In the genomic region with DNA sequence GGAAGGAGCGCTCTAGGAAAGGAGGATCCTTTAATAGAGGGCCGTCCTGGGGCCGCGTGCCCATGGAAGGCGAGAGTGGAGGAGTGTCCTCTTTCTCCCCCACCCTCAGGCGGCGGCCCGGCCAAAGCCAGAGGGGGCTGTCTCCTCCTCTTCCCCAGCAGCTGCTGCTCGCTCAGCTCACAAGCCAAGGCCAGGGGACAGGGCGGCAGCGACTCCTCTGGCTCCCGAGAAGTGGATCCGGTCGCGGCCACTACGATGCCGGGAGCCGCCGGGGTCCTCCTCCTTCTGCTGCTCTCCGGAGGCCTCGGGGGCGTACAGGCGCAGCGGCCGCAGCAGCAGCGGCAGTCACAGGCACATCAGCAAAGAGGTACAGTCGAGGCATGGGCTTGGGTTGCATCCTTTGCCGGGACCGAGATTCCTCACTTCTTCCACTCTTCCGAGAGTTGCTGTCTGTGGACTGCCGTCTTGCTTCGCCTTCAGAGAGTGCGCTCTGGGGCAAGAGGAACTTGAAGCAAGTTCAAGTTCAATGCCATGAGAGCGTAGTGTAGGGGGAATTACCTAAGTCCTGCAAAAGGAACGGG, we compare ENCODE assay signal across 8 cellular contexts. TPM values are rescaled to one million over a fixed set of nuclear protein-coding genes. Genes with fewer than 3 reads are reported as not detected.
DNase-seq lines count a peak whose midpoint lies in the region; ATAC-seq and TF ChIP-seq lines count a peak whose summit lies in the region.

A gene with protein sequence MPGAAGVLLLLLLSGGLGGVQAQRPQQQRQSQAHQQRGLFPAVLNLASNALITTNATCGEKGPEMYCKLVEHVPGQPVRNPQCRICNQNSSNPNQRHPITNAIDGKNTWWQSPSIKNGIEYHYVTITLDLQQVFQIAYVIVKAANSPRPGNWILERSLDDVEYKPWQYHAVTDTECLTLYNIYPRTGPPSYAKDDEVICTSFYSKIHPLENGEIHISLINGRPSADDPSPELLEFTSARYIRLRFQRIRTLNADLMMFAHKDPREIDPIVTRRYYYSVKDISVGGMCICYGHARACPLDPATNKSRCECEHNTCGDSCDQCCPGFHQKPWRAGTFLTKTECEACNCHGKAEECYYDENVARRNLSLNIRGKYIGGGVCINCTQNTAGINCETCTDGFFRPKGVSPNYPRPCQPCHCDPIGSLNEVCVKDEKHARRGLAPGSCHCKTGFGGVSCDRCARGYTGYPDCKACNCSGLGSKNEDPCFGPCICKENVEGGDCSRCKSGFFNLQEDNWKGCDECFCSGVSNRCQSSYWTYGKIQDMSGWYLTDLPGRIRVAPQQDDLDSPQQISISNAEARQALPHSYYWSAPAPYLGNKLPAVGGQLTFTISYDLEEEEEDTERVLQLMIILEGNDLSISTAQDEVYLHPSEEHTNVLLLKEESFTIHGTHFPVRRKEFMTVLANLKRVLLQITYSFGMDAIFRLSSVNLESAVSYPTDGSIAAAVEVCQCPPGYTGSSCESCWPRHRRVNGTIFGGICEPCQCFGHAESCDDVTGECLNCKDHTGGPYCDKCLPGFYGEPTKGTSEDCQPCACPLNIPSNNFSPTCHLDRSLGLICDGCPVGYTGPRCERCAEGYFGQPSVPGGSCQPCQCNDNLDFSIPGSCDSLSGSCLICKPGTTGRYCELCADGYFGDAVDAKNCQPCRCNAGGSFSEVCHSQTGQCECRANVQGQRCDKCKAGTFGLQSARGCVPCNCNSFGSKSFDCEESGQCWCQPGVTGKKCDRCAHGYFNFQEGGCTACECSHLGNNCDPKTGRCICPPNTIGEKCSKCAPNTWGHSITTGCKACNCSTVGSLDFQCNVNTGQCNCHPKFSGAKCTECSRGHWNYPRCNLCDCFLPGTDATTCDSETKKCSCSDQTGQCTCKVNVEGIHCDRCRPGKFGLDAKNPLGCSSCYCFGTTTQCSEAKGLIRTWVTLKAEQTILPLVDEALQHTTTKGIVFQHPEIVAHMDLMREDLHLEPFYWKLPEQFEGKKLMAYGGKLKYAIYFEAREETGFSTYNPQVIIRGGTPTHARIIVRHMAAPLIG (N-terminal part only) (plus strand): TSS at position 148 of the 581 bp plus-strand sequence. CDS start 108 bp downstream, at position 256.

- no peaks in the 10 kb centered on the region for H3K27me3 ChIP-seq in GM23338 (ENCODE audit: insufficient read depth)
- H3K27me3 ChIP-seq in neuronal stem cell (ENCODE audit: control insufficient read depth in 3 of 3, insufficient read depth in 3 of 3, low read depth in 1 of 3, low read length in 3 of 3): peaks cover 0 to 10% (median 5%) of the 10 kb centered on the region in 3 experiments
- H3K27me3 ChIP-seq in WERI-Rb-1 (ENCODE audit: insufficient read depth, low read depth, severe bottlenecking): no peaks in the 10 kb centered on the region

- H3K14ac ChIP-seq in neuronal stem cell (ENCODE audit: low read length): peak within 1 kb of the TSS; percentile 38

- no peaks in the 10 kb centered on the region for H3K36me3 Mint-ChIP-seq in GM23338 (ENCODE audit: low read depth)
- H3K36me3 Mint-ChIP-seq in activated T-cell treated with anti-CD3 and anti-CD28 coated beads, Interleukin-2, amount 50 U/mL, for 72 hours (ENCODE audit: insufficient read depth in 2 of 2): no peaks in the 10 kb centered on the region

- peak within 1 kb of the TSS; percentile 80 for H2AFZ ChIP-seq in GM23338
- H2AFZ ChIP-seq in neuronal stem cell (ENCODE audit: low read length): peak within 1 kb of the TSS; percentile 92

- no peak within 1 kb of the TSS for H3K27ac ChIP-seq in GM23338 (ENCODE audit: low read depth)
- no peak within 1 kb of the TSS for H3K27ac ChIP-seq in neuronal stem cell (replicated peaks; ENCODE audit: low read length)
- H3K27ac ChIP-seq in WERI-Rb-1: no peak within 1 kb of the TSS

- no peaks in the 10 kb centered on the region for H3F3A ChIP-seq in GM23338 (replicated peaks; ENCODE audit: low read depth)

- H3K4me1 Mint-ChIP-seq in GM23338: peaks cover 12% of the 10 kb centered on the region
- H3K4me1 Mint-ChIP-seq in activated T-cell treated with anti-CD3 and anti-CD28 coated beads, Interleukin-2, amount 50 U/mL, for 72 hours (ENCODE audit: low read depth): peaks cover 9% of the 10 kb centered on the region

- no peak within 1 kb of the TSS for H3K4ac ChIP-seq in neuronal stem cell (ENCODE audit: low read length)

- H3K9me2 ChIP-seq in GM23338 (ENCODE audit: insufficient read depth): no peaks in the 10 kb centered on the region

- WGBS in neuronal stem cell (ENCODE audit: extremely low coverage in 2 of 2, insufficient read length in 2 of 2, insufficient replicate concordance in 1 of 2), 2 donors: no CpG with 5 or more reads among the region's 35 CpGs

- H3K4me3 Mint-ChIP-seq in GM23338: peak within 1 kb of the TSS; percentile 78
- H3K4me3 Mint-ChIP-seq in activated T-cell treated with anti-CD3 and anti-CD28 coated beads, Interleukin-2, amount 50 U/mL, for 72 hours: peak within 1 kb of the TSS; percentile 57 to 75

- H2BK12ac ChIP-seq in neuronal stem cell (ENCODE audit: low read length): no peak within 1 kb of the TSS

- DNase-seq in GM23338 (ENCODE audit: low spot score): peak; percentile 85
- no peak for DNase-seq in activated T-cell treated with anti-CD3 and anti-CD28 coated beads, Interleukin-2, amount 50 U/mL, for 72 hours
- peak; percentile 57 to 91 (median 78) for DNase-seq in head of caudate nucleus
- peak; percentile 56 for DNase-seq in neuronal stem cell (ENCODE audit: low spot score)
- DNase-seq in WERI-Rb-1: no peak

- peak; percentile 98 for ATAC-seq in GM23338
- ATAC-seq in activated T-cell treated with anti-CD3 and anti-CD28 coated beads, Interleukin-2, amount 50 U/mL, for 72 hours (replicated peaks in 1 of 2): no peak
- no peak for ATAC-seq in GM21515 (IDR thresholded peaks at IDR 0.05; ENCODE audit: unreplicated experiment)
- ATAC-seq in GM21576 (IDR thresholded peaks at IDR 0.05; ENCODE audit: unreplicated experiment): no peak
- no peak for ATAC-seq in HG02678 (IDR thresholded peaks at IDR 0.05; ENCODE audit: unreplicated experiment)

- no peaks in the 10 kb centered on the region for H3K79me2 ChIP-seq in GM23338 (replicated peaks; ENCODE audit: insufficient read depth)

- no peak within 1 kb of the TSS for H2BK5ac ChIP-seq in neuronal stem cell (ENCODE audit: low read length)

- H3K4me1 ChIP-seq in GM23338 (ENCODE audit: insufficient read depth) (peaks cover 10% of the 10 kb centered on the region), neuronal stem cell (ENCODE audit: control insufficient read depth in 2 of 2, insufficient read depth in 1 of 2, low read depth in 1 of 2, low read length in 2 of 2) (peaks cover 0 to 4% of the 10 kb centered on the region in 2 donors)

- H3K4me2 ChIP-seq in GM23338: peak within 1 kb of the TSS; percentile 79
- H3K4me2 ChIP-seq in neuronal stem cell (ENCODE audit: insufficient read depth, low read length, poor library complexity, severe bottlenecking): peak within 1 kb of the TSS; percentile 69

- TF ChIP-seq CTCF in GM23338 (conservative IDR thresholded peaks at IDR 0.05; ENCODE audit: low read depth in 2 of 2) (peak in 1 of 2 experiments; percentile 33; a peak in 1 of 4 replicates), WERI-Rb-1 (IDR thresholded peaks at IDR 0.05; ENCODE audit: low read depth, low read length) (no peak)

- H4K91ac ChIP-seq in neuronal stem cell (ENCODE audit: low read depth, low read length, poor library complexity): no peak within 1 kb of the TSS

- H3K27me3 Mint-ChIP-seq in GM23338 (ENCODE audit: insufficient read depth, low read depth, poor library complexity): peaks cover 7% of the 10 kb centered on the region
- H3K27me3 Mint-ChIP-seq in activated T-cell treated with anti-CD3 and anti-CD28 coated beads, Interleukin-2, amount 50 U/mL, for 72 hours (ENCODE audit: low read depth): peaks cover 36% of the 10 kb centered on the region

- H3K9ac ChIP-seq in neuronal stem cell (ENCODE audit: low read depth, low read length, poor library complexity): no peak within 1 kb of the TSS

- H3K9me3 ChIP-seq in neuronal stem cell (replicated peaks in 1 of 2; ENCODE audit: control insufficient read depth in 2 of 2, insufficient read depth in 1 of 2, low read depth in 1 of 2, low read length in 2 of 2) (peaks cover 0 to 2% of the 10 kb centered on the region in 2 donors), WERI-Rb-1 (ENCODE audit: severe bottlenecking) (no peaks in the 10 kb centered on the region)

- H3K9me3 Mint-ChIP-seq in GM23338: no peaks in the 10 kb centered on the region
- no peaks in the 10 kb centered on the region for H3K9me3 Mint-ChIP-seq in activated T-cell treated with anti-CD3 and anti-CD28 coated beads, Interleukin-2, amount 50 U/mL, for 72 hours

- intact Hi-C loops in head of caudate nucleus (cut with DNase I): no loop called here

- H3K36me3 ChIP-seq in GM23338 (ENCODE audit: insufficient read depth): no peaks in the 10 kb centered on the region
- no peaks in the 10 kb centered on the region for H3K36me3 ChIP-seq in neuronal stem cell (replicated peaks in 1 of 2; ENCODE audit: control insufficient read depth in 2 of 2, insufficient read depth in 2 of 2, low read length in 2 of 2)
- no peaks in the 10 kb centered on the region for H3K36me3 ChIP-seq in WERI-Rb-1

- H3K4me3 ChIP-seq in GM23338 (peak within 1 kb of the TSS; percentile 59), neuronal stem cell (ENCODE audit: low read length in 2 of 2) (peak within 1 kb of the TSS; percentile 36 to 59), WERI-Rb-1 (ENCODE audit: low read depth, low read length) (no peak within 1 kb of the TSS)

- H4K20me1 ChIP-seq in GM23338 (replicated peaks; ENCODE audit: insufficient read depth): no peaks in the 10 kb centered on the region

- H3K23ac ChIP-seq in neuronal stem cell (ENCODE audit: low read depth, low read length, poor library complexity): peak within 1 kb of the TSS; percentile 95

- no peak within 1 kb of the TSS for H3K27ac Mint-ChIP-seq in GM23338
- H3K27ac Mint-ChIP-seq in activated T-cell treated with anti-CD3 and anti-CD28 coated beads, Interleukin-2, amount 50 U/mL, for 72 hours: no peak within 1 kb of the TSS

- no peak within 1 kb of the TSS for H4K8ac ChIP-seq in neuronal stem cell (ENCODE audit: low read depth, low read length)

- H3K79me1 ChIP-seq in neuronal stem cell (ENCODE audit: low read depth, low read length): no peaks in the 10 kb centered on the region

- no peak within 1 kb of the TSS for H2BK15ac ChIP-seq in neuronal stem cell (ENCODE audit: low read length)

- H2BK120ac ChIP-seq in neuronal stem cell (ENCODE audit: low read depth, low read length): peak within 1 kb of the TSS; percentile 61

- no peak within 1 kb of the TSS for H2AK5ac ChIP-seq in neuronal stem cell (ENCODE audit: low read depth, low read length)

- H3K18ac ChIP-seq in neuronal stem cell (ENCODE audit: low read length): peak within 1 kb of the TSS; percentile 48

TF ChIP-seq in GM23338, 12 proteins besides CTCF, POLR2A, EP300 and RAD21:
- TF ChIP-seq ZNF114 (CRISPR knock-in tag; IDR thresholded peaks at IDR 0.05): no peak
- peak; percentile 18; the same call in 1 of the 2 replicates for TF ChIP-seq CREB1 (CRISPR knock-in tag; IDR thresholded peaks at IDR 0.05; ENCODE audit: low read depth)

RNA-seq across cellular contexts. Expression of the gene that starts here (rescaled TPM):
- total RNA-seq in GM23338 (2014; rRNA removed; shearing (Covaris generic)): 4.4 and 6.4 TPM in 2 replicates
- 0.61 and 0.91 TPM in 2 replicates for polyA plus RNA-seq in GM23338 (2016; fragmentation: Nextera tagmentation; extraction: Ambion mirVana)
- under 1 TPM in 1 of 2 donors, not detected in 1; 0.05 TPM for total RNA-seq in activated T-cell treated with anti-CD3 and anti-CD28 coated beads, Interleukin-2, amount 50 U/mL, for 72 hours
- polyA plus RNA-seq in neuronal stem cell (2013, experiment 1 of 2): 0.63 TPM
- 0.44 TPM for polyA plus RNA-seq in neuronal stem cell (2013, experiment 2 of 2)

Comparison
In these comparisons a context has a peak if more than half of its experiments do, and no peak if none do; other contexts are left out.
1. DNase-seq: peak in GM23338 (single experiment), head of caudate nucleus (42 of 42) and neuronal stem cell (single experiment); none in activated T-cell treated with anti-CD3 and anti-CD28 coated beads, Interleukin-2, amount 50 U/mL, for 72 hours (0 of 2) and WERI-Rb-1 (single experiment).